In the genomic region with DNA sequence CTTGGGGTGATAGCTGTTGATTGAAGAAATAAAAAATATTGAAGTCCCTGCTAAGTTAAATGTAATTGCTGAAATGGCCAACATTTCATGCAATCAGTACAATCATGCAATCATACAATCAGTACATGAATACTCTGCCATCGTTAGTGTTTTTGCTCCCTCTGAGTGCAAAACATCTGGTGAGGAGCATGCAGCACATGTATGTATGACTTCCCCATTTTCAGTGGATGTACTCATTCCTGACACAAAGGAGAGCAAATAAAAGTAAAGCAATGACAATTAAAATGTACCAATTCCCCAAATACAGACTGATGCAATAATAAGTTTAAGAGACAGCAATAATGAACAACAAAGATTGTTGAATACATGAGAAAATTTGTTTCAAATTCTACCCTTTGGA, we compare ENCODE assay signal across 15 cellular contexts.
"Had no signal": no experiment of that assay in that cellular context is flagged by ENCODE, and none has a peak within 500 bp of the region (broad histone marks: within the 10 kb centered on the region; RNA-seq: fewer than 3 reads in every experiment).

No MANE protein-coding gene starts in this region.

- H3K36me3 Mint-ChIP-seq: activated naive CD4-positive, alpha-beta T cell treated with anti-CD3 and anti-CD28 coated beads, Interleukin-2, amount 50 U/mL, for 24 hours; mesothelial cell of epicardium; stimulated activated memory B cell treated with anti-CD40 and anti-IgM and Interleukin-4, amounts not matched to agents 10 μg/mL and 1 μg/mL and 100 μg/mL, for 72 hours had no signal

- H3K9me3 Mint-ChIP-seq: activated CD4-positive, alpha-beta memory T cell treated with anti-CD3 and anti-CD28 coated beads, Interleukin-2, amount 10 ng/mL, durations not matched to agents 7 days and 5 days; activated naive CD4-positive, alpha-beta T cell treated with anti-CD3 and anti-CD28 coated beads, Interleukin-2, amount 50 U/mL, for 24 hours; activated T-cell treated with anti-CD3 and anti-CD28 coated beads, Interleukin-2, amount 50 U/mL, for 4 hours; mesothelial cell of epicardium; stimulated activated memory B cell treated with anti-CD40 and anti-IgM and Interleukin-4, amounts not matched to agents 10 μg/mL and 1 μg/mL and 100 μg/mL, for 72 hours had no signal

- H3K27ac Mint-ChIP-seq: activated CD4-positive, alpha-beta memory T cell treated with anti-CD3 and anti-CD28 coated beads, Interleukin-2, amount 10 ng/mL, durations not matched to agents 7 days and 5 days; activated naive CD4-positive, alpha-beta T cell treated with anti-CD3 and anti-CD28 coated beads, Interleukin-2, amount 50 U/mL, for 24 hours; mesothelial cell of epicardium; progenitor cell of endocrine pancreas; stimulated activated memory B cell treated with anti-CD40 and anti-IgM and Interleukin-4, amounts not matched to agents 10 μg/mL and 1 μg/mL and 100 μg/mL, for 72 hours had no signal

- ATAC-seq: activated T-cell treated with anti-CD3 and anti-CD28 coated beads, Interleukin-2, amount 50 U/mL, for 4 hours; body of pancreas; stimulated activated memory B cell treated with anti-CD40 and anti-IgM and Interleukin-4, amounts not matched to agents 10 μg/mL and 1 μg/mL and 100 μg/mL, for 72 hours had no signal

- DNase-seq: activated CD4-positive, alpha-beta memory T cell treated with anti-CD3 and anti-CD28 coated beads, Interleukin-2, amount 10 ng/mL, durations not matched to agents 7 days and 5 days; activated effector memory CD4-positive, alpha-beta T cell treated with anti-CD3 and anti-CD28 coated beads, Interleukin-2, amount 50 U/mL, for 16 hours; activated T-cell treated with anti-CD3 and anti-CD28 coated beads, Interleukin-2, amount 50 U/mL, for 4 hours; amygdala; body of pancreas; caudate nucleus; islet precursor cell; stimulated activated CD4-positive, alpha-beta T cell treated with anti-CD3 and anti-CD28 coated beads, Interleukin-2, amount 100 ng/mL, for 48 hours; thyroid gland; uterus; WERI-Rb-1 had no signal
